In the genomic region with DNA sequence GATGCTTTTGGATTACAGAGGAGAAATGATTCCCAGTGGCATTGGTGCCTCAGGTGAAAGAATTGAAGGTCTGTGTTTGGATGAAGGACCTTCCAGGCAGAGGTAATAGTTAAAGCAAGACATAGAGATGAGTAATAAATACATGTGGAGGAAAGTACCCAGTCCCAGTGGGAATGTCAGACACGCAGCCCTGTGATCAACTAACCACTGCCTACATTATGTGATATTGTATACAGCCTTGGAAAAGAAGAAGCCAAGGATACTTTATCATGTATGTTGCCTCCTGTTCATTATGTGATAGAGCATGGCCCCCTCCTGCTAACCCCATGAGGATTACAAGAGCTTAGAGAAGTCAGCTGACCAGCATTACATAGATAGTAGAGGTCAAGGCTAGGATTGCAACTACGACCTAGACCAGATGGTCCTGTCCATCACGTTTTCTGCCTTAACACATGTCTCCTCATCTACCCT, we compare ENCODE assay signal across 1 cellular context.
TF ChIP-seq lines count a peak whose summit lies in the region.

No MANE protein-coding gene starts in this region.

TF ChIP-seq in IMR-90, 13 proteins besides CTCF, POLR2A, EP300 and RAD21:
- TF ChIP-seq BHLHE40 (IDR thresholded peaks at IDR 0.05; ENCODE audit: low read depth, low read length): no peak
- TF ChIP-seq SMC3 (IDR thresholded peaks at IDR 0.05; ENCODE audit: low read depth, low read length): no peak
- TF ChIP-seq CEBPB (IDR thresholded peaks at IDR 0.05; ENCODE audit: low read depth, low read length): no peak
- TF ChIP-seq, protein P1, sequence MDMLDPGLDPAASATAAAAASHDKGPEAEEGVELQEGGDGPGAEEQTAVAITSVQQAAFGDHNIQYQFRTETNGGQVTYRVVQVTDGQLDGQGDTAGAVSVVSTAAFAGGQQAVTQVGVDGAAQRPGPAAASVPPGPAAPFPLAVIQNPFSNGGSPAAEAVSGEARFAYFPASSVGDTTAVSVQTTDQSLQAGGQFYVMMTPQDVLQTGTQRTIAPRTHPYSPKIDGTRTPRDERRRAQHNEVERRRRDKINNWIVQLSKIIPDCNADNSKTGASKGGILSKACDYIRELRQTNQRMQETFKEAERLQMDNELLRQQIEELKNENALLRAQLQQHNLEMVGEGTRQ (IDR thresholded peaks at IDR 0.05; ENCODE audit: low read depth, low read length): peak; percentile 18; the same call in 1 of the 2 replicates
- TF ChIP-seq MXI1 (IDR thresholded peaks at IDR 0.05; ENCODE audit: borderline replicate concordance, low read depth, low read length): no peak
- no peak for TF ChIP-seq NFE2L2 (IDR thresholded peaks at IDR 0.05; ENCODE audit: low read depth, low read length)
- TF ChIP-seq, protein P2, sequence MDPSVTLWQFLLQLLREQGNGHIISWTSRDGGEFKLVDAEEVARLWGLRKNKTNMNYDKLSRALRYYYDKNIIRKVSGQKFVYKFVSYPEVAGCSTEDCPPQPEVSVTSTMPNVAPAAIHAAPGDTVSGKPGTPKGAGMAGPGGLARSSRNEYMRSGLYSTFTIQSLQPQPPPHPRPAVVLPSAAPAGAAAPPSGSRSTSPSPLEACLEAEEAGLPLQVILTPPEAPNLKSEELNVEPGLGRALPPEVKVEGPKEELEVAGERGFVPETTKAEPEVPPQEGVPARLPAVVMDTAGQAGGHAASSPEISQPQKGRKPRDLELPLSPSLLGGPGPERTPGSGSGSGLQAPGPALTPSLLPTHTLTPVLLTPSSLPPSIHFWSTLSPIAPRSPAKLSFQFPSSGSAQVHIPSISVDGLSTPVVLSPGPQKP (IDR thresholded peaks at IDR 0.05; ENCODE audit: borderline replicate concordance, low read depth, low read length): no peak
- no peak for TF ChIP-seq RCOR1 (IDR thresholded peaks at IDR 0.05; ENCODE audit: insufficient replicate concordance, low read length)
